ENCODE assay signal across 9 cellular contexts in genomic region chr1:156493154-156493631, GRCh38. TPM values are rescaled to one million over a fixed set of nuclear protein-coding genes. Genes with fewer than 3 reads are reported as not detected.
DNase-seq lines count a peak whose midpoint lies in the region; ATAC-seq, FAIRE-seq and TF ChIP-seq lines count a peak whose summit lies in the region.
"Had no signal": no experiment of that assay in that cellular context is flagged by ENCODE, and none has a peak within 500 bp of the region (broad histone marks: within the 10 kb centered on the region; RNA-seq: fewer than 3 reads in every experiment).

No MANE protein-coding gene starts in this region.

- no peak for TF ChIP-seq CTCF in CD14-positive monocyte (IDR thresholded peaks at IDR 0.05)
- TF ChIP-seq CTCF in Loucy (conservative IDR thresholded peaks at IDR 0.05; ENCODE audit: low read length): no peak
- no peak for TF ChIP-seq CTCF in GM12878 (IDR thresholded peaks at IDR 0.05 in 2 of 3, conservative IDR thresholded peaks at IDR 0.05 in 1 of 3; ENCODE audit: control insufficient read depth in 2 of 3, extremely low read depth in 1 of 3, insufficient read depth in 1 of 3, low read depth in 3 of 3, low read length in 3 of 3)

- H3K4me2 ChIP-seq in Loucy (ENCODE audit: low read depth, low read length, poor library complexity, severe bottlenecking) (peak overlapping the region; percentile 45), GM12878 (ENCODE audit: control insufficient read depth, insufficient read depth) (peak overlapping the region; percentile 82)

- H3K4me3 ChIP-seq in Loucy (ENCODE audit: low read length, poor library complexity, severe bottlenecking) (no peak overlapping the region), GM12878 (peak overlapping the region; percentile 48)

- H3K27ac ChIP-seq in GM12878 (ENCODE audit: control insufficient read depth, insufficient read depth): peak overlapping the region; percentile 96

- peaks cover 0 to 1% (median 0%) of the 10 kb centered on the region in 7 donors for H3K9me3 Mint-ChIP-seq in CD14-positive monocyte
- H3K9me3 Mint-ChIP-seq in naive B cell: no peaks in the 10 kb centered on the region

- H3K36me3 ChIP-seq in Loucy (ENCODE audit: insufficient read depth, low read length) (peaks cover 5% of the 10 kb centered on the region; the same call in 1 of the 2 replicates), GM12878 (ENCODE audit: control insufficient read depth in 2 of 2, insufficient read depth in 2 of 2, low read length in 1 of 2) (peaks cover 2 to 7% of the 10 kb centered on the region in 2 experiments; a peak in 2 of 4 replicates)

- in situ Hi-C loops in GM12878 (cut with MboI): no loop called here

- H3K9ac ChIP-seq in Loucy (ENCODE audit: low read depth, low read length, poor library complexity, severe bottlenecking) (peak overlapping the region; percentile 24), GM12878 (ENCODE audit: control insufficient read depth, insufficient read depth, low read length) (peak overlapping the region; percentile 79)

- peaks cover 0 to 3% (median 0%) of the 10 kb centered on the region in 3 donors for H3K27me3 Mint-ChIP-seq in CD14-positive monocyte (ENCODE audit: low read depth in 3 of 3)
- no peaks in the 10 kb centered on the region for H3K27me3 Mint-ChIP-seq in naive B cell

- H3F3A ChIP-seq in Loucy (ENCODE audit: low read depth): no peaks in the 10 kb centered on the region

- SMC1A ChIA-PET in GM12878 (lab: Charles Lee; ENCODE audit: uncharacterized antibody, unreplicated experiment): interaction anchor here (0.7 to 21.2 kb wide), 4 partner anchors 9 to 71 kb away, joined by 3 to 460 read pairs (median 30); partner anchors contain the start of gene MEF2D

- no peak for FAIRE-seq in GM12878 (lab: Jason Lieb, UNC)

- 3% methylated on average over 11 of the region's 11 CpGs for WGBS in GM12878 (ENCODE audit: insufficient coverage, insufficient replicate concordance, low lambda C conversion rate, missing lambda C conversion rate)

- peaks cover 99% of the 10 kb centered on the region for H4K20me1 ChIP-seq in Loucy (ENCODE audit: insufficient read depth, low read length, poor library complexity, severe bottlenecking)
- H4K20me1 ChIP-seq in GM12878 (ENCODE audit: control insufficient read depth, insufficient read depth): no peaks in the 10 kb centered on the region

- no peak for TF ChIP-seq EP300 in GM12878 (IDR thresholded peaks at IDR 0.05; ENCODE audit: borderline replicate concordance in 1 of 2, control insufficient read depth in 1 of 2, low read depth in 2 of 2, low read length in 2 of 2)

- ATAC-seq in GM12878 (no peak), naive B cell (ENCODE audit: low read depth in 2 of 2) (no peak), GM18517 (IDR thresholded peaks at IDR 0.05; ENCODE audit: unreplicated experiment) (no peak)
- no peak for ATAC-seq in activated CD4-positive, CD25-positive, alpha-beta regulatory T cell treated with anti-CD3 and anti-CD28 coated beads, Interleukin-2, amount 50 U/mL, for 24 hours

- H3K4me3 Mint-ChIP-seq in CD14-positive monocyte (peak overlapping the region; percentile 72 to 86), naive B cell (peak overlapping the region; percentile 79 to 93 (median 88))

- DNase-seq in CD14-positive monocyte (ENCODE audit: low spot score) (no peak), GM12878 (ENCODE audit: low read depth, low spot score) (no peak), naive B cell (no peak), kidney tubule cell (ENCODE audit: low spot score) (no peak), kidney glomerular epithelial cell (lab: John Stamatoyannopoulos, UW) (no peak)
- DNase-seq: activated CD4-positive, alpha-beta T cell treated with anti-CD3 and anti-CD28 coated beads for 1 hour had no signal

- peaks cover 35 to 47% of the 10 kb centered on the region in 2 donors for H3K36me3 Mint-ChIP-seq in CD14-positive monocyte
- no peaks in the 10 kb centered on the region for H3K36me3 Mint-ChIP-seq in naive B cell

- TF ChIP-seq RAD21 in GM12878 (IDR thresholded peaks at IDR 0.05; ENCODE audit: insufficient read depth, low read depth, low read length): no peak

- H3K27ac Mint-ChIP-seq in CD14-positive monocyte (peak overlapping the region; percentile 92 to 95 (median 94)), naive B cell (peak overlapping the region; percentile 53 to 99 (median 97))

- peaks cover 100% of the 10 kb centered on the region for H3K79me2 ChIP-seq in Loucy (ENCODE audit: insufficient read depth, low read length)
- peaks cover 100% of the 10 kb centered on the region for H3K79me2 ChIP-seq in GM12878 (ENCODE audit: control insufficient read depth, insufficient read depth, low read length)

- intact Hi-C loops in CD14-positive monocyte (cut with micrococcal nuclease) (loop anchor here (5.0 to 10.0 kb wide), 3 partner anchors 34 to 79 kb away; partner anchors contain the start of gene IQGAP3 (in 1 of the 2)), GM12878 (cut with micrococcal nuclease; ENCODE audit: unreplicated experiment) (no loop called here)

- RAD21 ChIA-PET in GM12878 (lab: Charles Lee; ENCODE audit: unreplicated experiment): interaction anchor here (1.0 to 13.6 kb wide), 5 partner anchors 10 to 115 kb away, joined by 4 to 323 read pairs (median 55); partner anchors contain the start of gene MEF2D

- H3K9me3 ChIP-seq in Loucy (ENCODE audit: insufficient read depth, low read depth, low read length) (no peaks in the 10 kb centered on the region), GM12878 (replicated peaks; ENCODE audit: control insufficient read depth, insufficient read depth, low read length) (no peaks in the 10 kb centered on the region)

- no peaks in the 10 kb centered on the region for H3K27me3 ChIP-seq in Loucy (ENCODE audit: insufficient read depth, low read length, poor library complexity, severe bottlenecking)
- H3K27me3 ChIP-seq in GM12878 (replicated peaks in 1 of 2; ENCODE audit: control insufficient read depth in 2 of 2, insufficient read depth in 2 of 2, low read length in 1 of 2): no peaks in the 10 kb centered on the region

- TF ChIP-seq POLR2A in GM12878 (IDR thresholded peaks at IDR 0.05; ENCODE audit: low read depth, low read length): no peak

- peaks cover 82% of the 10 kb centered on the region for H3K4me1 ChIP-seq in Loucy (ENCODE audit: insufficient read depth, low read length, poor library complexity, severe bottlenecking)
- H3K4me1 ChIP-seq in GM12878 (ENCODE audit: control insufficient read depth, insufficient read depth, low read length): peaks cover 86% of the 10 kb centered on the region

- H3K9me2 ChIP-seq in Loucy (replicated peaks; ENCODE audit: low read depth, low read length): no peaks in the 10 kb centered on the region

- POLR2A ChIA-PET in GM12878 (lab: Charles Lee): interaction anchor here (0.6 to 23.9 kb wide), 5 partner anchors 9 to 168 kb away, joined by 3 to 630 read pairs (median 3); partner anchors contain the start of gene MEF2D

- no peak overlapping the region for H2AFZ ChIP-seq in Loucy (ENCODE audit: low read length)
- H2AFZ ChIP-seq in GM12878 (ENCODE audit: control insufficient read depth, low read depth, low read length): no peak overlapping the region

- BruUV-seq in GM12878 (replicated peaks; lab: Mats Ljungman, UMichigan): no TSS peak

- H3K4me1 Mint-ChIP-seq in CD14-positive monocyte (peaks cover 100% of the 10 kb centered on the region), naive B cell (peaks cover 94 to 100% (median 98%) of the 10 kb centered on the region in 3 donors)

- CTCF ChIA-PET in GM12878 (lab: Yijun Ruan, JAX): interaction anchor here (1.0 to 8.0 kb wide), 5 partner anchors 8 to 115 kb away, joined by 3 to 175 read pairs (median 12); partner anchors contain the start of gene MEF2D

TF ChIP-seq in GM12878, 131 proteins besides CTCF, POLR2A, EP300 and RAD21:
- TF ChIP-seq CBX5 (IDR thresholded peaks at IDR 0.05; ENCODE audit: low read depth): no peak
- 0 out of 2 replicates have a peak, but pooled peaks have one; percentile 8 for TF ChIP-seq NR2F1 (conservative IDR thresholded peaks at IDR 0.05)
- TF ChIP-seq YY1 (IDR thresholded peaks at IDR 0.05; ENCODE audit: low read depth, low read length): 0 out of 2 replicates have a peak, but pooled peaks have one; percentile 7

RNA-seq across cellular contexts. Expression of gene MEF2D, which starts 7.4 kb away (rescaled TPM):
- polyA plus RNA-seq in CD14-positive monocyte (1 to 10 TPM; 4.5 to 8.0 TPM), GM12878 (2011; rRNA removed) (4.7 and 12.0 TPM in 2 replicates), GM12878 (2014; fragmentation: Illumina TruSeq; extraction: Trizol) (11.2 and 16.5 TPM in 2 replicates), GM12878 (2014; fragmentation: Nextera tagmentation; extraction: Ambion mirVana) (1 to 10 TPM in 1 of 2 experiments, under 1 TPM in 1; 0.61 to 1.3 TPM), GM12878 (2014; rRNA removed) (23.7 and 26.4 TPM in 2 replicates), GM12878 (2016; fragmentation: Nextera tagmentation; extraction: Ambion mirVana) (10 to 100 TPM; 38.2 to 44.2 TPM), naive B cell (ENCODE audit: low read depth in 6 of 6) (10 to 100 TPM in 3 of 6 donors, 1 to 10 TPM in 3; 6.9 to 15.8 (median 9.1) TPM)
- 44.6 and 59.9 TPM in 2 replicates for total RNA-seq in GM12878 (2013; cell fraction: nucleolus; rRNA removed)
- total RNA-seq in GM12878 (2014; rRNA removed) (13.8 and 17.1 TPM in 2 replicates), GM12878 (2014; rRNA removed; fragmentation: Illumina TruSeq; extraction: Trizol) (8.1 and 9.1 TPM in 2 replicates), GM12878 (2021) (47.3 and 53.0 TPM in 2 replicates)
- 10.6 TPM for polyA plus RNA-seq in GM12878 (2011; ENCODE audit: low read depth)
- polyA plus RNA-seq in GM12878 (2011; cell fraction: cytosol; rRNA removed): 16.5 and 18.1 TPM in 2 replicates
- polyA plus RNA-seq in GM12878 (2011; cell fraction: nucleus; rRNA removed): 34.0 and 52.7 TPM in 2 replicates
- polyA plus RNA-seq in GM12878 (2012): 27.0 and 28.1 TPM in 2 replicates
- 13.3 and 13.9 TPM in 2 replicates for polyA minus RNA-seq in GM12878 (2011; rRNA and poly(A)+ RNA removed)
- polyA minus RNA-seq in GM12878 (2011; cell fraction: cytosol; rRNA and poly(A)+ RNA removed): 14.3 and 15.9 TPM in 2 replicates
- polyA minus RNA-seq in GM12878 (2011; cell fraction: nucleus; rRNA and poly(A)+ RNA removed): 11.0 and 24.5 TPM in 2 replicates
